ENCODE assay signal across 8 cellular contexts in the genomic region with DNA sequence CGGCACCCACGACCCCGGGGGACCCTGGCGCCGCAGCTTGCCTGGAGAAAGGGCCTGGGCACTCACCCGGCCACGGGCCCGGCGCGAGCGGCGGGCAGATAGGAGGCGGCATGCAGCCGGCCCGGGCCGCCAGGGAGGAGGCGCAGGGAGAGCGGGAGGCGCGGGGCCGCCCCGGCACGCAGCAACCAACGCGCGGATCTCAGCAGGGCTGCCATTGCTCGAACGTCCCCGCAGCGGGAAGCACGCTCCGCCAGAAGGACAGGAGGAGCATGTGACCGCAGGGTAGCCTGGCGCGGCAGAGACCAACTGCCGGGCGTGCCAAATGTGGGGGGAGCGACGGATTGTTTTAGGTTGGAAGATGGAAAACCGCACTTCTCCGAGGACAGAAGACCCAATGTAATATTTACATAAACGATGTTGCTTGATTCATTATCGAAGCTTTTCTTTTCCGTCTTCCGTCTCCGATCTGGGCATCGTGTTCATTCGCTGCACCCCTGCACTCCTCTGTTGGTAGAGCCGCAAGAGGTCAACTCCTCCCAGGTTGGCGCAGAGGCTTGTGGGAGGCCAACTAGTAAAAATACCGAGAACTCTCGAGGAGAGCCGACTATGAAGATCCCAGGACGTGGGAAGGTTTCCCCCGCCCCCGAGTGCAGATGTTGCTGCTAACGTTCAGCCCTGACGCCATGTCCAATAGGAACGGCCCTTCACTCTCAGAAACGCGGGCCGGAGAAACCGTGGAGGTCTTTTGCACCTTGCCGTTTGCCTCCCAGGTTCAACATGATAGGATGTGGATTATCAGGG. TPM values are rescaled to one million over a fixed set of nuclear protein-coding genes. Genes with fewer than 3 reads are reported as not detected.
DNase-seq lines count a peak whose midpoint lies in the region; ATAC-seq and TF ChIP-seq lines count a peak whose summit lies in the region.

A gene (minus strand): TSS at position 257 of the 801 bp plus-strand sequence. CDS start 42 bp downstream, at position 215.

- H3K27ac ChIP-seq in esophagus squamous epithelium = peak within 1 kb of the TSS; percentile 85 to 90 (median 88)

- H3K9me3 ChIP-seq in esophagus squamous epithelium = no peaks in the 10 kb centered on the region

- H3K27me3 Mint-ChIP-seq in activated T-helper 1 cell treated with anti-CD3 and anti-CD28 coated beads, Interleukin-12 subunit alpha, Interleukin-12 subunit beta, Interleukin-2, Interleukin-4 antibody, amounts not matched to agents 30 ng/mL and 10 ng/mL and 1 ng/mL, durations not matched to agents 14 hours and 24 hours and 36 hours (ENCODE audit: insufficient read depth) = peaks cover 2% of the 10 kb centered on the region

- no peaks in the 10 kb centered on the region for H3K27me3 ChIP-seq in esophagus squamous epithelium

- peaks cover 0 to 20% (median 0%) of the 10 kb centered on the region in 3 donors for H3K36me3 ChIP-seq in esophagus squamous epithelium

- peak within 1 kb of the TSS; percentile 95 for H3K4me3 Mint-ChIP-seq in activated T-helper 1 cell treated with anti-CD3 and anti-CD28 coated beads, Interleukin-12 subunit alpha, Interleukin-12 subunit beta, Interleukin-2, Interleukin-4 antibody, amounts not matched to agents 30 ng/mL and 10 ng/mL and 1 ng/mL, durations not matched to agents 14 hours and 24 hours and 36 hours

- TF ChIP-seq CTCF in esophagus squamous epithelium (IDR thresholded peaks at IDR 0.05) = no peak

- peak within 1 kb of the TSS; percentile 94 for H3K27ac Mint-ChIP-seq in activated T-helper 1 cell treated with anti-CD3 and anti-CD28 coated beads, Interleukin-12 subunit alpha, Interleukin-12 subunit beta, Interleukin-2, Interleukin-4 antibody, amounts not matched to agents 30 ng/mL and 10 ng/mL and 1 ng/mL, durations not matched to agents 14 hours and 24 hours and 36 hours

- DNase-seq in DMS79 treated with DMSO at 0.1 percent for 48 hours (lab: John Stamatoyannopoulos, UW) (peak; percentile 93), Kasumi-1 (lab: John Stamatoyannopoulos, UW) (peak; percentile 98), RPMI7951 (ENCODE audit: low read depth) (peak; percentile 97), esophagus squamous epithelium (lab: John Stamatoyannopoulos, UW) (peak; percentile 65), myocyte (ENCODE audit: low read depth) (peak; percentile 98)
- peak; percentile 85 for DNase-seq in activated T-helper 1 cell treated with anti-CD3 and anti-CD28 coated beads, Interleukin-12 subunit alpha, Interleukin-12 subunit beta, Interleukin-2, Interleukin-4 antibody, amounts not matched to agents 30 ng/mL and 10 ng/mL and 1 ng/mL, durations not matched to agents 14 hours and 24 hours and 36 hours (ENCODE audit: low spot score)
- DNase-seq in stimulated activated CD8-positive, alpha-beta memory T cell treated with anti-CD3 and anti-CD28 coated beads, Interleukin-7, amount 100 ng/mL, for 48 hours (ENCODE audit: extremely low read depth in 1 of 2, low read depth in 1 of 2) = peak; percentile 69 to 91

- H3K9me3 Mint-ChIP-seq in activated T-helper 1 cell treated with anti-CD3 and anti-CD28 coated beads, Interleukin-12 subunit alpha, Interleukin-12 subunit beta, Interleukin-2, Interleukin-4 antibody, amounts not matched to agents 30 ng/mL and 10 ng/mL and 1 ng/mL, durations not matched to agents 14 hours and 24 hours and 36 hours = no peaks in the 10 kb centered on the region

- 1% methylated on average over 15 to 38 of the region's 64 CpGs for WGBS in esophagus squamous epithelium, 2 donors

- H3K36me3 Mint-ChIP-seq in activated T-helper 1 cell treated with anti-CD3 and anti-CD28 coated beads, Interleukin-12 subunit alpha, Interleukin-12 subunit beta, Interleukin-2, Interleukin-4 antibody, amounts not matched to agents 30 ng/mL and 10 ng/mL and 1 ng/mL, durations not matched to agents 14 hours and 24 hours and 36 hours (ENCODE audit: low read depth) = peaks cover 28% of the 10 kb centered on the region

- peaks cover 9 to 49% (median 19%) of the 10 kb centered on the region in 3 donors for H3K4me1 ChIP-seq in esophagus squamous epithelium

- peak; percentile 94 for ATAC-seq in GM21825 (IDR thresholded peaks at IDR 0.05; ENCODE audit: unreplicated experiment)

- peaks cover 45% of the 10 kb centered on the region for H3K4me1 Mint-ChIP-seq in activated T-helper 1 cell treated with anti-CD3 and anti-CD28 coated beads, Interleukin-12 subunit alpha, Interleukin-12 subunit beta, Interleukin-2, Interleukin-4 antibody, amounts not matched to agents 30 ng/mL and 10 ng/mL and 1 ng/mL, durations not matched to agents 14 hours and 24 hours and 36 hours (ENCODE audit: low read depth)

- TF ChIP-seq POLR2A in esophagus squamous epithelium (IDR thresholded peaks at IDR 0.05) = peak in 3 of 4 donors; percentile 69 to 93 (median 73)

- H3K4me3 ChIP-seq in esophagus squamous epithelium = peak within 1 kb of the TSS; percentile 71 to 100 (median 94)

- intact Hi-C loops in activated T-helper 1 cell treated with anti-CD3 and anti-CD28 coated beads, Interleukin-12 subunit alpha, Interleukin-12 subunit beta, Interleukin-2, Interleukin-4 antibody, amounts not matched to agents 30 ng/mL and 10 ng/mL and 1 ng/mL, durations not matched to agents 14 hours and 24 hours and 36 hours (cut with micrococcal nuclease) = loop anchor here (1.0 to 5.0 kb wide), 6 partner anchors 172 to 1635 kb away; a partner anchor contains a TSS
- intact Hi-C loops in esophagus squamous epithelium (cut with DNase I) = no loop called here

RNA-seq across cellular contexts. Expression of the gene that starts here (rescaled TPM):
- total RNA-seq in RPMI7951 (2014; rRNA removed; shearing (Covaris generic)) = 43.6 and 50.5 TPM in 2 replicates
- total RNA-seq in activated T-helper 1 cell treated with anti-CD3 and anti-CD28 coated beads, Interleukin-12 subunit alpha, Interleukin-12 subunit beta, Interleukin-2, Interleukin-4 antibody, amounts not matched to agents 30 ng/mL and 10 ng/mL and 1 ng/mL, durations not matched to agents 14 hours and 24 hours and 36 hours = 150 and 162 TPM in 2 replicates
- total RNA-seq in esophagus squamous epithelium (10 to 100 TPM; 35.7 to 65.0 (median 53.2) TPM), myocyte (76.8 and 80.3 TPM in 2 replicates)
- polyA plus RNA-seq in myocyte (2012) = 21.4 TPM

Comparison
In these comparisons a context has a peak if more than half of its experiments do, and no peak if none do; other contexts are left out.
1. Peak in every context shown above with its lines: DNase-seq, ATAC-seq, H3K4me3 ChIP-seq and H3K27ac ChIP-seq.